26 cellular contexts compared by ENCODE assay signal in the genomic region with DNA sequence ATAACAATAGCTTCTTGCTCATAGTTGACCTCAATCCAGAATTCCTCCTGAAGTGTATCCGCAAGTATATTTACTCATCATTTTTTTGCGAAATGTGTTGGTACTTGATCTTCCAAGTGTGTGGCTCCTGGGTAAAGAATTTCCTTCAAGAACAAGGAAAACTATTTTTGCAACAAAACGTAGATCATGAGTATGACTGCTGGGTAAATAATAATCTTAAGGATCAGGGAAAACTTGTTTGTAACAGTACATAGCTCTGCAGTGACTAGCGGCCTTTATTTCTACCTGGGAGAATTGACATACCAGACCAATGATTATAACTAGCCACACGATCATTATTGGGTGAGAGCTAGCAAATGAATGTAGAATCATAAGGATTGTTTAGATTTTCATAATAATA.
DNase-seq lines count a peak whose midpoint lies in the region; ATAC-seq, FAIRE-seq and TF ChIP-seq lines count a peak whose summit lies in the region.
"Had no signal": no experiment of that assay in that cellular context is flagged by ENCODE, and none has a peak within 500 bp of the region (broad histone marks: within the 10 kb centered on the region; RNA-seq: fewer than 3 reads in every experiment).

No MANE protein-coding gene starts in this region.

- POLR2A ChIA-PET in A549 (lab: Yijun Ruan, JAX), result no interaction called here

- no peak overlapping the region for H3K4me3 ChIP-seq in A549
- H3K4me3 ChIP-seq in bronchial epithelial cell (ENCODE audit: low read depth, low read length), result no peak overlapping the region
- no peak overlapping the region for H3K4me3 ChIP-seq in lower lobe of right lung
- H3K4me3 ChIP-seq: BLaER1 treated with 17β-estradiol and CSF1 and Interleukin-3, amounts not matched to agents 10 nM and 100 nM; K562; Peyer's patch; SJSA1 had no signal

- no peak for TF ChIP-seq RAD21 in A549 (conservative IDR thresholded peaks at IDR 0.05 in 1 of 2, IDR thresholded peaks at IDR 0.05 in 1 of 2)

- no peak for TF ChIP-seq POLR2A in A549 (IDR thresholded peaks at IDR 0.05; ENCODE audit: low read length)

- DNase-seq in A549 (ENCODE audit: low read depth in 1 of 2, low spot score in 1 of 2) (peak in 1 of 2 experiments; percentile 39), NCI-H226 (peak; percentile 6), bronchial epithelial cell (ENCODE audit: low read depth) (peak; percentile 98), lower lobe of right lung (no peak), ACHN (no peak)
- no peak for DNase-seq in effector CD8-positive, alpha-beta T cell (lab: John Stamatoyannopoulos, UW)
- DNase-seq: 8988T; CD4-positive, alpha-beta T cell; GOT3; HCEC 1CT; MM.1S; NCI-H1694; NCI-H2029 treated with DMSO at 0.1 percent for 48 hours; NCI-H2227 treated with DMSO at 0.1 percent for 48 hours; NCI-H510A; NCI-H69; Peyer's patch; T-cell had no signal

- 16% methylated on average over 5 of the region's 5 CpGs for WGBS in A549 (ENCODE audit: missing lambda C conversion rate)

- no peak for TF ChIP-seq CTCF in A549 (IDR thresholded peaks at IDR 0.05)
- no peak for TF ChIP-seq CTCF in bronchial epithelial cell (IDR thresholded peaks at IDR 0.05; ENCODE audit: insufficient read depth, low read length, severe bottlenecking)
- no peak for TF ChIP-seq CTCF in lower lobe of right lung (IDR thresholded peaks at IDR 0.05)

- H3K27me3 ChIP-seq in bronchial epithelial cell (ENCODE audit: control insufficient read depth, insufficient read depth, low read length), result no peaks in the 10 kb centered on the region
- no peaks in the 10 kb centered on the region for H3K27me3 ChIP-seq in lower lobe of right lung (ENCODE audit: low read depth)
- H3K27me3 ChIP-seq: BLaER1 treated with 17β-estradiol and CSF1 and Interleukin-3, amounts not matched to agents 10 nM and 100 nM; Peyer's patch; SJSA1 had no signal

- FAIRE-seq in A549 (lab: Jason Lieb, UNC), result no peak
- FAIRE-seq in bronchial epithelial cell (lab: Jason Lieb, UNC), result no peak
- FAIRE-seq: D721Med, GM18507, HepG2, K562 had no signal

- no peak for TF ChIP-seq EP300 in A549 (IDR thresholded peaks at IDR 0.05)

- in situ Hi-C loops in ACHN (cut with HindIII; ENCODE audit: low pct_ligation_motif_present, low pct_unique_long_range_greater_than_20kb, low sequenced_read_pairs), result no loop called here

- no peak overlapping the region for H3K4me2 ChIP-seq in A549
- H3K4me2 ChIP-seq: BLaER1 treated with 17β-estradiol and CSF1 and Interleukin-3, amounts not matched to agents 10 nM and 100 nM had no signal

- CTCF ChIA-PET in A549 (lab: Yijun Ruan, JAX), result no interaction called here

- ATAC-seq in A549, result peak in 1 of 2 experiments; percentile 43; a peak in 2 of 6 replicates
- ATAC-seq in lower lobe of right lung, result peak; percentile 46 to 54
- ATAC-seq in HG02642 (IDR thresholded peaks at IDR 0.05; ENCODE audit: poor library complexity, unreplicated experiment), result no peak
- ATAC-seq: HepG2, K562, Right ventricle myocardium inferior, T-cell had no signal

- H3K9me3 ChIP-seq in A549, result no peaks in the 10 kb centered on the region
- no peaks in the 10 kb centered on the region for H3K9me3 ChIP-seq in lower lobe of right lung
- H3K9me3 ChIP-seq: BLaER1 treated with 17β-estradiol and CSF1 and Interleukin-3, amounts not matched to agents 10 nM and 100 nM; Peyer's patch; SJSA1 had no signal

- H3K27ac ChIP-seq in A549, result no peak overlapping the region
- no peak overlapping the region for H3K27ac ChIP-seq in lower lobe of right lung
- H3K27ac ChIP-seq: BLaER1 treated with 17β-estradiol and CSF1 and Interleukin-3, amounts not matched to agents 10 nM and 100 nM; Peyer's patch; SJSA1 had no signal

- no peaks in the 10 kb centered on the region for H3K36me3 ChIP-seq in bronchial epithelial cell (ENCODE audit: control insufficient read depth, insufficient read depth, low read length)
- H3K36me3 ChIP-seq in lower lobe of right lung, result no peaks in the 10 kb centered on the region
- H3K36me3 ChIP-seq: BLaER1 treated with 17β-estradiol and CSF1 and Interleukin-3, amounts not matched to agents 10 nM and 100 nM; Peyer's patch; SJSA1 had no signal

- intact Hi-C loops in lower lobe of right lung (cut with DNase I), result no loop called here

- H3K4me1 ChIP-seq in A549, result no peaks in the 10 kb centered on the region
- no peaks in the 10 kb centered on the region for H3K4me1 ChIP-seq in lower lobe of right lung
- H3K4me1 ChIP-seq: BLaER1 treated with 17β-estradiol and CSF1 and Interleukin-3, amounts not matched to agents 10 nM and 100 nM; Peyer's patch; SJSA1 had no signal

TF ChIP-seq in A549, 52 proteins besides CTCF, POLR2A, EP300 and RAD21:
- TF ChIP-seq, protein P1, sequence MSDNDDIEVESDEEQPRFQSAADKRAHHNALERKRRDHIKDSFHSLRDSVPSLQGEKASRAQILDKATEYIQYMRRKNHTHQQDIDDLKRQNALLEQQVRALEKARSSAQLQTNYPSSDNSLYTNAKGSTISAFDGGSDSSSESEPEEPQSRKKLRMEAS (IDR thresholded peaks at IDR 0.05), result no peak
- TF ChIP-seq FOSL2 (IDR thresholded peaks at IDR 0.05), result no peak
- peak; percentile 15; the same call in 1 of the 2 replicates for TF ChIP-seq FOSL2 (CRISPR knock-in tag; IDR thresholded peaks at IDR 0.05)
TF ChIP-seq in A549: peak in this region for 1.

Comparison
In these comparisons a context has a peak if more than half of its experiments do, and no peak if none do; other contexts are left out.
1. DNase-seq: peak in NCI-H226 (single experiment) and bronchial epithelial cell (single experiment); none in lower lobe of right lung (single experiment), effector CD8-positive, alpha-beta T cell (single experiment) and ACHN (single experiment).